In the genomic region with DNA sequence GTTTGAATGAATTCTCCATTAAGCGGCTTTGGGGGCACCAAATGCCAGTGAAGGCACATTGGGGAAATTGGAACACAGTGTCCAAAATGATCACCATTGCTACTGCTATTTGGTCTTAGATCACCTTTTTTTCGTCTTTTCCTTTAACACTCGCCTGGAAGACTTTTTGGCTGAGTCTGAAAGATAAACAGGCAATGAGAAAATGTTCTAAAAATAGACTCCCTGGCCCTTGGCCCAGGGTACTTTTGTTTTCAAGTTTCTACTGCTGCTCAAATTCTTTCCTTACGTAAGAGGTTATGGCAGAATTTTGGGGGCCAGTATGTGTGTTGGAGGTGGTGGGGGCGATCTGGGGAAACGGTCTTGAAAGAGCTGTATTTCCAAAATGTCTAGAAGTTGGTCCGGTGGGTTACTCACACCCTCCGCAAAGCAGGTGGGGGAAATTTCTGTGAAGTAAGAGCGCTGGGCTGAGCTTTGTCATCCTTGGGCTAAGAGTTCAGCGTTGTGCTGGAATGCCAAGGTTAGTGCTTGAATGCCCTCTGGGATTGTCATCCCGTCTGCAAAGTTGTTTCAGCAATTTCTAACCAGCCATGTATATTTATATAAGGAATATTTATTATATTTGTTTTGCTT, we compare ENCODE assay signal across 8 cellular contexts. TPM values are rescaled to one million over a fixed set of nuclear protein-coding genes. Genes with fewer than 3 reads are reported as not detected.
DNase-seq lines count a peak whose midpoint lies in the region; ATAC-seq and TF ChIP-seq lines count a peak whose summit lies in the region.

No MANE protein-coding gene starts in this region.

- no peak overlapping the region for H3K27ac Mint-ChIP-seq in central memory CD8-positive, alpha-beta T cell (ENCODE audit: low read depth)

- POLR2A ChIA-PET in BJ (lab: Charles Lee): no interaction called here

- no peak for TF ChIP-seq CTCF in BJ (IDR thresholded peaks at IDR 0.05; ENCODE audit: insufficient read depth, low read depth, low read length)
- TF ChIP-seq CTCF in lower lobe of right lung (IDR thresholded peaks at IDR 0.05): no peak
- no peak for TF ChIP-seq CTCF in thyroid gland (IDR thresholded peaks at IDR 0.05)

- H3K36me3 ChIP-seq in BJ (ENCODE audit: control insufficient read depth, insufficient read depth, low read length) (peaks cover 3% of the 10 kb centered on the region; the same call in 1 of the 2 replicates), MG63 (peaks cover 21% of the 10 kb centered on the region), lower lobe of right lung (no peaks in the 10 kb centered on the region), thyroid gland (no peaks in the 10 kb centered on the region)

- H3K4me1 Mint-ChIP-seq in central memory CD8-positive, alpha-beta T cell: peaks cover 28% of the 10 kb centered on the region

- H3K36me3 Mint-ChIP-seq in central memory CD8-positive, alpha-beta T cell (ENCODE audit: insufficient read depth): peaks cover 18% of the 10 kb centered on the region

- peaks cover 44% of the 10 kb centered on the region for H3K4me1 ChIP-seq in lower lobe of right lung
- H3K4me1 ChIP-seq in thyroid gland: peaks cover 36 to 37% of the 10 kb centered on the region in 2 donors

- H3K27me3 ChIP-seq in BJ (ENCODE audit: control insufficient read depth, insufficient read depth, low read length) (no peaks in the 10 kb centered on the region), MG63 (no peaks in the 10 kb centered on the region), lower lobe of right lung (ENCODE audit: low read depth) (no peaks in the 10 kb centered on the region), thyroid gland (no peaks in the 10 kb centered on the region)

- H3K27ac ChIP-seq in lower lobe of right lung: peak overlapping the region; percentile 99
- peak overlapping the region; percentile 90 to 99 (median 98) for H3K27ac ChIP-seq in thyroid gland

- H3K4me3 ChIP-seq in BJ (ENCODE audit: low read depth, low read length) (peak overlapping the region; percentile 87), MG63 (peak overlapping the region; percentile 99), lower lobe of right lung (peak overlapping the region; percentile 97), thyroid gland (replicated peaks in 1 of 3) (peak overlapping the region in 1 of 3 donors; percentile 86)

- H3K4me3 Mint-ChIP-seq in central memory CD8-positive, alpha-beta T cell: peak overlapping the region; percentile 90

- no peaks in the 10 kb centered on the region for H3K9me3 Mint-ChIP-seq in central memory CD8-positive, alpha-beta T cell

- DNase-seq in BJ (ENCODE audit: low read depth): peak; percentile 52
- DNase-seq in MG63: peak; percentile 75
- no peak for DNase-seq in central memory CD8-positive, alpha-beta T cell (ENCODE audit: low spot score in 2 of 2)
- no peak for DNase-seq in lower lobe of right lung
- peak; percentile 76 to 80 for DNase-seq in thyroid gland
- no peak for DNase-seq in GM19240 (ENCODE audit: insufficient read length, low spot score)
- no peak for DNase-seq in effector CD4-positive, alpha-beta T cell

- H3K9me3 ChIP-seq in MG63 (no peaks in the 10 kb centered on the region), lower lobe of right lung (no peaks in the 10 kb centered on the region), thyroid gland (no peaks in the 10 kb centered on the region)

- intact Hi-C loops in lower lobe of right lung (cut with DNase I) (no loop called here), thyroid gland (cut with DNase I) (no loop called here)

- WGBS in thyroid gland, 2 donors: 5 to 10% methylated on average over 11 of the region's 11 CpGs

- H3K27me3 Mint-ChIP-seq in central memory CD8-positive, alpha-beta T cell: no peaks in the 10 kb centered on the region

- peak in 1 of 2 donors; percentile 43 for TF ChIP-seq POLR2A in thyroid gland (IDR thresholded peaks at IDR 0.05)

- CTCF ChIA-PET in BJ (lab: Yijun Ruan, JAX): interaction anchor here (1.2 to 4.9 kb wide), 6 partner anchors 12 to 64 kb away, joined by 3 to 32 read pairs (median 9); no protein-coding TSS in a partner anchor

- no peak for ATAC-seq in central memory CD8-positive, alpha-beta T cell (replicated peaks; ENCODE audit: extremely low read depth, poor library complexity, severe bottlenecking)
- ATAC-seq in lower lobe of right lung (peak; percentile 42 to 61), GM18502 (IDR thresholded peaks at IDR 0.05; ENCODE audit: poor library complexity, unreplicated experiment) (no peak)

RNA-seq across cellular contexts. Expression of gene ITPRIP, which starts 1.3 kb away (rescaled TPM):
- polyA plus RNA-seq in BJ (2011; rRNA removed): 24.4 and 33.6 TPM in 2 replicates
- 25.3 and 28.0 TPM in 2 replicates for polyA minus RNA-seq in BJ (2011; rRNA and poly(A)+ RNA removed)
- 5.6 and 15.5 TPM in 2 replicates for total RNA-seq in MG63 (2014; rRNA removed; shearing (Covaris generic); ENCODE audit: low replicate concordance)
- total RNA-seq in lower lobe of right lung (37.0 TPM), thyroid gland (10 to 100 TPM; 28.0 to 44.2 (median 29.4) TPM)

RNA-seq across cellular contexts. Expression of gene CFAP58, which starts 14.0 kb away (rescaled TPM):
- 0.23 and 0.37 TPM in 2 replicates for polyA plus RNA-seq in BJ (2011; rRNA removed)
- polyA minus RNA-seq in BJ (2011; rRNA and poly(A)+ RNA removed): 0.09 and 0.10 TPM in 2 replicates
- 0.05 and 0.20 TPM in 2 replicates for total RNA-seq in MG63 (2014; rRNA removed; shearing (Covaris generic); ENCODE audit: low replicate concordance)
- total RNA-seq in lower lobe of right lung: 1.1 TPM
- 1 to 10 TPM; 1.0 to 1.6 (median 1.2) TPM for total RNA-seq in thyroid gland

Comparison
In these comparisons a context has a peak if more than half of its experiments do, and no peak if none do; other contexts are left out.
1. DNase-seq: peak in BJ (single experiment), MG63 (single experiment) and thyroid gland (2 of 2); none in central memory CD8-positive, alpha-beta T cell (0 of 2), lower lobe of right lung (single experiment), GM19240 (single experiment) and effector CD4-positive, alpha-beta T cell (single experiment).
2. ATAC-seq: peak in lower lobe of right lung (2 of 2); none in central memory CD8-positive, alpha-beta T cell (single experiment) and GM18502 (single experiment).